ENCODE assay signal across 9 cellular contexts in the genomic region with DNA sequence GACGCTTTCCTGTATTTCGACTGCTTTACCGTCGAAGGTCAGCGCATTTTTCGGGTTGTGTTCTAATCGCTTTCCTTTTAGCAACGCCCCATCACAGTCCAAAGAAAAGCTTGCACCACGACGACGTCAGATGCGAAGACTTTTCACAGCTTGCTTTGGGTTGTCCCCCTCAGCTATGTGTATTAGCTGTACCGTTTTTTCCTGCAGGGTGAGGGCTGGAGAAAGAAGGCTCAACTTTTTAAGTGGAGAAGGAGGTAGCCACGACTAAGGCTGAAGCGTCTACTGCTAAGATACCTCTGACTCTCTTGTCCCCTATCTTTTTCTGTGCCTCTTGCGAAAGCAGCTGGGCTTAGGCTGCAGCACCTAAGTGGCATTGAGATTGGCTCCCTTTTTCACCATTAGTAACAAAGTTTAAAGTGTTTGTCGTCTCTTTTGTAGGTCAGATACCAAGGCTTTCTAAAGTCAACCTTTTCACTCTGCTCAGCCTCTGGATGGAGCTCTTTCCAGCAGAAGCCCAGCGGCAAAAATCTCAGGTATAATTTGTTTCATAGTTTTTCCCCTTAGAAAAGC. TPM values are rescaled to one million over a fixed set of nuclear protein-coding genes. Genes with fewer than 3 reads are reported as not detected.
DNase-seq lines count a peak whose midpoint lies in the region; ATAC-seq and TF ChIP-seq lines count a peak whose summit lies in the region.
"Had no signal": no experiment of that assay in that cellular context is flagged by ENCODE, and none has a peak within 500 bp of the region (broad histone marks: within the 10 kb centered on the region; RNA-seq: fewer than 3 reads in every experiment).

No MANE protein-coding gene starts in this region.

- peaks cover 0 to 36% of the 10 kb centered on the region in 2 donors for H3K36me3 ChIP-seq in psoas muscle (ENCODE audit: insufficient read depth in 1 of 2, low read depth in 1 of 2)

- DNase-seq in AG04450 (ENCODE audit: low read depth, low spot score): no peak
- peak; percentile 36 for DNase-seq in HT-29 (ENCODE audit: low spot score)
- peak; percentile 20 for DNase-seq in activated T-helper 2 cell treated with anti-CD3 and anti-CD28 coated beads, Interferon-gamma antibody, Interleukin-2, Interleukin-4, amounts not matched to agents 10 μg/mL and 5 μg/mL and 100 μg/mL, durations not matched to agents 14 hours and 24 hours and 36 hours (ENCODE audit: low spot score)
- DNase-seq in left cardiac atrium: no peak
- no peak for DNase-seq in psoas muscle
- DNase-seq in stimulated activated CD4-positive, alpha-beta T cell treated with anti-CD3 and anti-CD28 coated beads, Interleukin-12 subunit alpha, Interleukin-12 subunit beta, amount 100 ng/mL, for 4 hours: no peak
- DNase-seq in effector CD8-positive, alpha-beta T cell (lab: John Stamatoyannopoulos, UW): no peak

- no peaks in the 10 kb centered on the region for H3K27me3 ChIP-seq in AG04450 (ENCODE audit: control insufficient read depth, insufficient read depth, low read length)
- no peaks in the 10 kb centered on the region for H3K27me3 ChIP-seq in psoas muscle (ENCODE audit: insufficient read depth in 3 of 3, low read length in 2 of 3)

- WGBS in psoas muscle, 3 donors: 2% methylated on average over 18 of the region's 18 CpGs

- H3K4me1 Mint-ChIP-seq in activated T-helper 2 cell treated with anti-CD3 and anti-CD28 coated beads, Interferon-gamma antibody, Interleukin-2, Interleukin-4, amounts not matched to agents 10 μg/mL and 5 μg/mL and 100 μg/mL, durations not matched to agents 14 hours and 24 hours and 36 hours (ENCODE audit: low read depth): peaks cover 31% of the 10 kb centered on the region

- peaks cover 12% of the 10 kb centered on the region for H3K4me1 ChIP-seq in psoas muscle

- H3K36me3 Mint-ChIP-seq in activated T-helper 2 cell treated with anti-CD3 and anti-CD28 coated beads, Interferon-gamma antibody, Interleukin-2, Interleukin-4, amounts not matched to agents 10 μg/mL and 5 μg/mL and 100 μg/mL, durations not matched to agents 14 hours and 24 hours and 36 hours (ENCODE audit: low read depth): peaks cover 14% of the 10 kb centered on the region

- CTCF ChIA-PET in AG04450 (lab: Charles Lee): interaction anchor here (0.9 to 2.1 kb wide), 7 partner anchors 9 to 189 kb away, joined by 3 to 6 read pairs (median 4); no protein-coding TSS in a partner anchor

- peaks cover 8% of the 10 kb centered on the region for H3K27me3 Mint-ChIP-seq in activated T-helper 2 cell treated with anti-CD3 and anti-CD28 coated beads, Interferon-gamma antibody, Interleukin-2, Interleukin-4, amounts not matched to agents 10 μg/mL and 5 μg/mL and 100 μg/mL, durations not matched to agents 14 hours and 24 hours and 36 hours (ENCODE audit: low read depth)

- TF ChIP-seq CTCF in AG04450 (IDR thresholded peaks at IDR 0.05; ENCODE audit: low read depth, low read length) (peak; percentile 27; the same call in 1 of the 2 replicates), psoas muscle (IDR thresholded peaks at IDR 0.05) (no peak)

- H3K4me3 Mint-ChIP-seq in activated T-helper 2 cell treated with anti-CD3 and anti-CD28 coated beads, Interferon-gamma antibody, Interleukin-2, Interleukin-4, amounts not matched to agents 10 μg/mL and 5 μg/mL and 100 μg/mL, durations not matched to agents 14 hours and 24 hours and 36 hours (ENCODE audit: low read depth): peak overlapping the region; percentile 93

- peak overlapping the region; percentile 69 for H3K27ac ChIP-seq in AG04450 (ENCODE audit: low read depth, low read length)
- H3K27ac ChIP-seq in psoas muscle: peak overlapping the region; percentile 92

- no peaks in the 10 kb centered on the region; the same call in 1 of the 2 replicates for H3K9me3 ChIP-seq in AG04450 (ENCODE audit: control insufficient read depth, insufficient read depth, low read length)
- H3K9me3 ChIP-seq in psoas muscle: no peaks in the 10 kb centered on the region

- ATAC-seq in GM18499 (IDR thresholded peaks at IDR 0.05; ENCODE audit: insufficient read depth, unreplicated experiment) (peak; percentile 1), left cardiac atrium (peak; percentile 29 to 36), psoas muscle (peak; percentile 14 to 41 (median 26))

- peak overlapping the region; percentile 98 for H3K4me3 ChIP-seq in AG04450 (ENCODE audit: low read depth, low read length)
- H3K4me3 ChIP-seq in psoas muscle: peak overlapping the region; percentile 96

- POLR2A ChIA-PET in AG04450 (lab: Yijun Ruan, JAX): interaction anchor here (1.5 kb wide), 1 partner anchor 195 kb away, joined by 5 read pairs; the partner anchor contains the start of genes CAB39L and SETDB2

- H3K9me3 Mint-ChIP-seq in activated T-helper 2 cell treated with anti-CD3 and anti-CD28 coated beads, Interferon-gamma antibody, Interleukin-2, Interleukin-4, amounts not matched to agents 10 μg/mL and 5 μg/mL and 100 μg/mL, durations not matched to agents 14 hours and 24 hours and 36 hours: no peaks in the 10 kb centered on the region

- intact Hi-C loops in activated T-helper 2 cell treated with anti-CD3 and anti-CD28 coated beads, Interferon-gamma antibody, Interleukin-2, Interleukin-4, amounts not matched to agents 10 μg/mL and 5 μg/mL and 100 μg/mL, durations not matched to agents 14 hours and 24 hours and 36 hours (cut with micrococcal nuclease): loop anchor here (1.0 to 10.0 kb wide), 5 partner anchors 32 to 544 kb away; partner anchors contain the start of genes CAB39L, FNDC3A, KPNA3 and SETDB2
- intact Hi-C loops in left cardiac atrium (cut with DNase I) (no loop called here), psoas muscle (cut with DNase I) (loop anchor here in 1 of 2 donors (5.0 kb wide), 1 partner anchor 271 kb away; the partner anchor contains the start of gene FNDC3A)

- H3K27ac Mint-ChIP-seq in activated T-helper 2 cell treated with anti-CD3 and anti-CD28 coated beads, Interferon-gamma antibody, Interleukin-2, Interleukin-4, amounts not matched to agents 10 μg/mL and 5 μg/mL and 100 μg/mL, durations not matched to agents 14 hours and 24 hours and 36 hours: peak overlapping the region; percentile 96

RNA-seq across cellular contexts. Expression of gene CDADC1, which starts 0.8 kb away (rescaled TPM):
- polyA plus RNA-seq in AG04450 (2011; rRNA removed) (3.2 and 6.4 TPM in 2 replicates), psoas muscle (1 to 10 TPM; 3.3 to 7.8 (median 3.6) TPM)
- polyA minus RNA-seq in AG04450 (2011; rRNA and poly(A)+ RNA removed): 1.4 and 2.0 TPM in 2 replicates
- 6.4 and 6.5 TPM in 2 replicates for total RNA-seq in HT-29 (2014; rRNA removed; shearing (Covaris generic))
- total RNA-seq in activated T-helper 2 cell treated with anti-CD3 and anti-CD28 coated beads, Interferon-gamma antibody, Interleukin-2, Interleukin-4, amounts not matched to agents 10 μg/mL and 5 μg/mL and 100 μg/mL, durations not matched to agents 14 hours and 24 hours and 36 hours: 7.4 and 8.6 TPM in 2 replicates
- total RNA-seq in left cardiac atrium (10 to 100 TPM; 11.7 to 13.6 TPM), psoas muscle (1 to 10 TPM; 3.3 to 7.5 (median 5.4) TPM)

RNA-seq across cellular contexts. Expression of gene MLNR, which starts 28.4 kb away (rescaled TPM):
- not detected in 2 replicates for polyA plus RNA-seq in AG04450 (2011; rRNA removed)
- polyA minus RNA-seq in AG04450 (2011; rRNA and poly(A)+ RNA removed): not detected in 2 replicates
- total RNA-seq in HT-29 (2014; rRNA removed; shearing (Covaris generic)): not detected in 2 replicates
- total RNA-seq in activated T-helper 2 cell treated with anti-CD3 and anti-CD28 coated beads, Interferon-gamma antibody, Interleukin-2, Interleukin-4, amounts not matched to agents 10 μg/mL and 5 μg/mL and 100 μg/mL, durations not matched to agents 14 hours and 24 hours and 36 hours: not detected in 2 replicates
- not detected for total RNA-seq in left cardiac atrium
- total RNA-seq in psoas muscle: not detected
- not detected for polyA plus RNA-seq in psoas muscle
- total RNA-seq: HT1080 had no signal

Comparison
In these comparisons a context has a peak if more than half of its experiments do, and no peak if none do; other contexts are left out.
1. DNase-seq: peak in HT-29 (single experiment) and activated T-helper 2 cell treated with anti-CD3 and anti-CD28 coated beads, Interferon-gamma antibody, Interleukin-2, Interleukin-4, amounts not matched to agents 10 μg/mL and 5 μg/mL and 100 μg/mL, durations not matched to agents 14 hours and 24 hours and 36 hours (single experiment); none in AG04450 (single experiment), left cardiac atrium (single experiment), psoas muscle (0 of 2), stimulated activated CD4-positive, alpha-beta T cell treated with anti-CD3 and anti-CD28 coated beads, Interleukin-12 subunit alpha, Interleukin-12 subunit beta, amount 100 ng/mL, for 4 hours (single experiment) and effector CD8-positive, alpha-beta T cell (single experiment).
2. Peak in every context shown above with its lines, with median percentiles within 50 percentile points of each other: ATAC-seq.